12 cellular contexts compared by ENCODE assay signal in the genomic region with DNA sequence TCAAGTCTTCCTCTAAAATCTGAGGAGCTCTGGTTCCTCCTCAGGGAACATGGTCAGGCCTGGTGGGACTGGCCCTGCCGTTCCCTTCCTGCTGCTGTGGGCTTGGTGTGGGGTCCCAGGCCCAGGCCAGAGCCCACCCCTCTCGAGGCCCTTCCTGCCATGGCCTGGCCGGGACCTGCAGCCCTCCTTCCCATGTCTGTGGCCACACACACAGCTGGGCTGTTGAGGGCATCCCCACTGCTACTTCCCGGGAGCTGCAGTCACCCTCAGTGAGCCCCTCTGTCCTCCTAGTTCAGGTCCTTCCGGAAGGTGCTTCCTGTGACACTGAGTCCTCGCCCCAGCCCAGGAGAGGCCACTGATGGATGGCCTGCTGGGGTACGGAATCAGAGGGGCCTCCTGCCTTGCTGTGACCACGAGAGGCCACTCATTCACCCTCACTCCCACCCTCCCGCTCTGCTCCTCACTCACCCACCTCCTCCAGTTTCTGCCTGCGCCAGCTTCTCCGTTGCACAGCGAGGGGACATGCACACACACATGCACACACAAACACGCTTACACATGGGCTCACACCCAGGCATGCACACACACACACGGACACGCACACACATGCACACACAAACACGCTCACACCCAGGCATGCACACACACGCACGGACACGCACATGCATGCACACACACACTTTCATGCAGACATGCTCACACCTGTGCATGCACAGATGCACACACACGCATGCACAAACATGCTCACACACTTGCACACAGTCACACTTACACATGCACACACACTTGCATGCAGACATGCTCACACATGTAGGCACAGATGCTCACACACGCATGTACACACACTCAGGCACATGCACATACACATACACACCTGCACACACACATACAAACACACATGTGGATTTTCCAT.
"Had no signal": no experiment of that assay in that cellular context is flagged by ENCODE, and none has a peak within 500 bp of the region (broad histone marks: within the 10 kb centered on the region; RNA-seq: fewer than 3 reads in every experiment).

No MANE protein-coding gene starts in this region.

- H3K27me3 ChIP-seq: breast epithelium, testis, vagina had no signal

- H3K4me1 ChIP-seq: breast epithelium, vagina had no signal

- H3K27ac ChIP-seq: breast epithelium, testis, vagina had no signal

- H3K9me3 ChIP-seq: breast epithelium, testis, vagina had no signal

- H3K36me3 ChIP-seq: breast epithelium, vagina had no signal

- H3K4me3 ChIP-seq: breast epithelium, testis, vagina had no signal

- FAIRE-seq: keratinocyte had no signal

- DNase-seq: activated gamma-delta T cell; activated naive CD8-positive, alpha-beta T cell treated with anti-CD3 and anti-CD28 coated beads, Interleukin-2, amount 10 ng/mL, durations not matched to agents 7 days and 5 days; anterior cingulate cortex; foreskin melanocyte; midbrain; naive B cell; stimulated activated CD4-positive, alpha-beta T cell treated with anti-CD3 and anti-CD28 coated beads, Interleukin-15, amount 100 ng/mL, for 24 hours; stimulated activated CD4-positive, alpha-beta T cell treated with anti-CD3 and anti-CD28 coated beads, Interleukin-4, amount 100 ng/mL, for 24 hours; testis had no signal
